ENCODE assay signal across 8 cellular contexts in the genomic region with DNA sequence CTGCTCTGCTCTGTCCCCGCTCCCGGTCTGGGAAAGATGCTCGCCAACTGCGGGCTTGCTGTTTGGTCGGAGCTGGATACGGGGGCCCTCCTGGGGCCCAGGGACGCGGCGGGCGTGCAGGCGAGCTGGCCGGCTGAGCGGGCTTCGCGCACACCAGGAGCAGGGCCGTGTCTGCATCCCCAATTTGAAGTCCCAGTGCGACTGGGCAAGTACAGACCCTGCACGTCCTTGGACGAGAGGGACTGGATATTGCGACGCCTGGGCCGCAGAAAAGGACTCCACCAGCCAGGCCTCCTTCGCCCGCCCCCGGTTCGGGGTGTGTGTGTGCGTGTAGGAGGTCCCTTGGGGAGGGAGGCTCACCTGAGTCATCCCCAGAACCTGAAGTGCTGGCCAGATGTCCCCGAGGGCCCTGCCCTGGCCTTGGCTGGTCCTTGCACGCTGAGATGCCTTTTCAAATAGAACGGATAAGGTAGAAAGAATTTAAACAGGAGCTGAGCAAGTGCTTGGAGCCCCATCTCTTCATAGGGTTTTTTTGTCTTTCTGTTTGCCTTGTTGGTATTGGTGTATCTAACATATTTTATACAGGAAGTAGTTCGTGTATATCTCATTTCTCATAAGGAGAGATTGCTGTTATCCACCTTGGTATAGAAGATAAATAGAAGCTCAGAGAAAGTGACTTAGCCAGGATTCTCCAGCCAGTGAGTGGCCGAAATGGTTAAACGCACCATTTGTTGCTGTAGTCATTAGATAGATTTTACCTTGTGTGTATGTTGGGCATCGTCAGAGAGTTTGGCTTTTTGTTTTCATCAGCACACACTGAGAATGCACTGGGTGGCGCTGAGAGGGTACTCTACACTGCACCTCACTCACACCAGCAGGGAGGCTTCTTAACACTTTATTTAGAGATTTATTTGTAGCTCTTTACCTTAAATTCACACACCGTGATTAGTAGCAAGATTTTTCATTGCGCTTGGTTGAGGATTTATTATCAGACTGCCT. TPM values are rescaled to one million over a fixed set of nuclear protein-coding genes. Genes with fewer than 3 reads are reported as not detected.
DNase-seq lines count a peak whose midpoint lies in the region; ATAC-seq and TF ChIP-seq lines count a peak whose summit lies in the region.

No MANE protein-coding gene starts in this region.

- H3F3A ChIP-seq in smooth muscle cell (ENCODE audit: low read depth): no peaks in the 10 kb centered on the region

- H3K4me3 ChIP-seq in heart left ventricle (peak overlapping the region; percentile 61 to 99 (median 84)), iPS DF 6.9 (ENCODE audit: low read length) (peak overlapping the region; percentile 81), smooth muscle cell (peak overlapping the region; percentile 88)

- peak in 3 of 4 donors; percentile 24 to 32 (median 25) for ATAC-seq in heart left ventricle
- peak; percentile 55 for ATAC-seq in HG02759 (IDR thresholded peaks at IDR 0.05; ENCODE audit: unreplicated experiment)

- H3K27ac ChIP-seq in heart left ventricle: peak overlapping the region; percentile 74 to 99 (median 92)
- no peak overlapping the region for H3K27ac ChIP-seq in iPS DF 6.9 (ENCODE audit: low read length)
- H3K27ac ChIP-seq in smooth muscle cell (ENCODE audit: low read depth): peak overlapping the region; percentile 69

- peaks cover 58% of the 10 kb centered on the region for H3K79me2 ChIP-seq in smooth muscle cell (ENCODE audit: low read depth)

- peaks cover 39% of the 10 kb centered on the region for H3K4me1 Mint-ChIP-seq in activated naive CD8-positive, alpha-beta T cell (ENCODE audit: low read depth)

- peak overlapping the region; percentile 81 for H3K9ac ChIP-seq in smooth muscle cell (ENCODE audit: low read depth)

- H2AFZ ChIP-seq in smooth muscle cell (ENCODE audit: low read depth): peak overlapping the region; percentile 63

- no peak for TF ChIP-seq POLR2A in heart left ventricle (IDR thresholded peaks at IDR 0.05)

- TF ChIP-seq CTCF in heart left ventricle (IDR thresholded peaks at IDR 0.05): peak in 1 of 12 donors; percentile 13
- TF ChIP-seq CTCF in smooth muscle cell (IDR thresholded peaks at IDR 0.05; ENCODE audit: borderline replicate concordance, insufficient read depth, poor library complexity, severe bottlenecking): no peak

- DNase-seq in heart left ventricle (peak in 2 of 5 donors; percentile 38 to 51), cardiac septum (ENCODE audit: low spot score) (no peak), NCI-H748 treated with DMSO at 0.1 percent for 48 hours (lab: John Stamatoyannopoulos, UW) (peak; percentile 10), iPS DF 6.9 (ENCODE audit: low read depth, low spot score) (no peak), smooth muscle cell (lab: John Stamatoyannopoulos, UW; ENCODE audit: unreplicated experiment) (no peak), globus pallidus (ENCODE audit: low spot score) (no peak)

- H3K27me3 Mint-ChIP-seq in activated naive CD8-positive, alpha-beta T cell: no peaks in the 10 kb centered on the region

- H3K27me3 ChIP-seq in heart left ventricle (no peaks in the 10 kb centered on the region), iPS DF 6.9 (ENCODE audit: control insufficient read depth, insufficient read depth, low read length) (no peaks in the 10 kb centered on the region), smooth muscle cell (ENCODE audit: low read depth) (no peaks in the 10 kb centered on the region)

- peak overlapping the region; percentile 99 for H3K4me2 ChIP-seq in smooth muscle cell

- 9 to 18% (median 10%) methylated on average over 18 to 37 of the region's 37 CpGs for WGBS in heart left ventricle, 4 donors
- no CpG with 5 or more reads among the region's 37 CpGs for WGBS in iPS DF 6.9 (ENCODE audit: insufficient coverage, insufficient read length)
- 8% methylated on average over 36 of the region's 37 CpGs for WGBS in smooth muscle cell (ENCODE audit: low lambda C conversion rate)

- peaks cover 0 to 56% (median 30%) of the 10 kb centered on the region in 12 donors for H3K4me1 ChIP-seq in heart left ventricle
- H3K4me1 ChIP-seq in iPS DF 6.9 (ENCODE audit: control insufficient read depth, insufficient read depth, low read length): peaks cover 3% of the 10 kb centered on the region; the same call in 1 of the 2 replicates
- H3K4me1 ChIP-seq in smooth muscle cell (ENCODE audit: low read depth): peaks cover 11% of the 10 kb centered on the region

- peak overlapping the region; percentile 78 for H3K27ac Mint-ChIP-seq in activated naive CD8-positive, alpha-beta T cell

- H3K4me3 Mint-ChIP-seq in activated naive CD8-positive, alpha-beta T cell: peak overlapping the region; percentile 87

- H3K36me3 ChIP-seq in heart left ventricle: no peaks in the 10 kb centered on the region
- no peaks in the 10 kb centered on the region for H3K36me3 ChIP-seq in iPS DF 6.9 (ENCODE audit: control insufficient read depth, insufficient read depth, low read length)
- H3K36me3 ChIP-seq in smooth muscle cell (ENCODE audit: low read depth): no peaks in the 10 kb centered on the region

- intact Hi-C loops in heart left ventricle (cut with DNase I) (loop anchor here in 7 of 10 donors (5.0 to 10.0 kb wide), 5 partner anchors 86 to 101 kb away; a partner anchor contains a TSS), cardiac septum (cut with DNase I) (no loop called here)

- H3K36me3 Mint-ChIP-seq in activated naive CD8-positive, alpha-beta T cell: peaks cover 4% of the 10 kb centered on the region

- H3K9me3 Mint-ChIP-seq in activated naive CD8-positive, alpha-beta T cell (ENCODE audit: low read depth): no peaks in the 10 kb centered on the region

- no peaks in the 10 kb centered on the region for H3K9me3 ChIP-seq in heart left ventricle
- no peaks in the 10 kb centered on the region for H3K9me3 ChIP-seq in iPS DF 6.9 (ENCODE audit: control insufficient read depth, insufficient read depth, low read length)
- H3K9me3 ChIP-seq in smooth muscle cell (replicated peaks; ENCODE audit: low read depth): no peaks in the 10 kb centered on the region

- peaks cover 52% of the 10 kb centered on the region for H4K20me1 ChIP-seq in smooth muscle cell (ENCODE audit: low read depth)

RNA-seq across cellular contexts. Expression of a gene that starts 1.1 kb away (rescaled TPM):
- total RNA-seq in heart left ventricle (10 to 100 TPM; 19.2 to 31.4 (median 25.0) TPM), cardiac septum (23.7 TPM), smooth muscle cell (16.9 and 22.3 TPM in 2 replicates)
- polyA plus RNA-seq in heart left ventricle (10 to 100 TPM; 22.4 to 22.8 TPM), smooth muscle cell (28.8 and 30.9 TPM in 2 replicates)

RNA-seq across cellular contexts. Expression of a gene that starts 54.9 kb away (rescaled TPM):
- total RNA-seq in heart left ventricle (10 to 100 TPM in 8 of 9 donors, 1 to 10 TPM in 1; 5.5 to 30.2 (median 13.7) TPM), cardiac septum (12.6 TPM), smooth muscle cell (12.6 and 18.0 TPM in 2 replicates)
- polyA plus RNA-seq in heart left ventricle (10 to 100 TPM in 1 of 2 donors, 1 to 10 TPM in 1; 7.4 to 17.3 TPM), smooth muscle cell (12.9 and 21.8 TPM in 2 replicates)
